ENCODE assay signal across 30 cellular contexts in the genomic region with DNA sequence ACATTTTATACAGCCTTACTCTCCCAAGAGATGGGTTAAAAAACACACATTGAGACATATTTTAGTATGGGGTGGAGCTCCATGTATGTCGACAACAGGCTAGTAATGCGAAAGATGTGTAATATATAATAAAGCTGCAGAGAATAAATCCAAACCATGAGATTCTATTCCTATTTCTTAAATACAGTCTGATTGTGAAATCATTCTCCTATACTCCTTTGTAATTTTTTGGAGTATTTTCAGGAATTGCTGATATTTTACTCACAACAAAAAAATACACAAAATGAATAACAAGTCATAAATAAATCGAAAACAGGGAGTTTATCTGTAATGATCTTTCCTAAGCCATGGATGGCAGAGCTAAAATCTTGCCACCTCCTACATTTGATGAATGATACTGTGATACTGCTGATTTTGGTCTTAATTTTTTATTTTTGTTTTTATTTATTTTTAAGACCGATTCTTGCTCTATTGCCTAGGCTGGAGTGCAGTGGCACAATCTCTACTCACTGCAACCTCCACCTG.
"Had no signal": no experiment of that assay in that cellular context is flagged by ENCODE, and none has a peak within 500 bp of the region (broad histone marks: within the 10 kb centered on the region; RNA-seq: fewer than 3 reads in every experiment).

No MANE protein-coding gene starts in this region.

- H3K9ac ChIP-seq: neural progenitor cell, parathyroid adenoma had no signal

- H3K27ac ChIP-seq: neural progenitor cell, ovary, parathyroid adenoma, psoas muscle, spleen, stomach, thoracic aorta, thyroid gland, tibial nerve, upper lobe of left lung, vagina had no signal

- H3K36me3 Mint-ChIP-seq: neural progenitor cell; stimulated activated memory B cell treated with anti-CD40 and anti-IgM and Interleukin-4, amounts not matched to agents 10 μg/mL and 1 μg/mL and 100 μg/mL, for 72 hours had no signal

- H3K4me3 Mint-ChIP-seq: nephron; neural progenitor cell; stimulated activated naive CD8-positive, alpha-beta T cell treated with anti-CD3 and anti-CD28 coated beads, Interleukin-15, Interleukin-2, amounts not matched to agents 100 ng/mL and 50 ng/mL, for 24 hours had no signal

- FAIRE-seq: urothelium cell line had no signal

- H3K4me3 ChIP-seq: neural progenitor cell, ovary, psoas muscle, skin epidermis, smooth muscle cell, spleen, stomach, thoracic aorta, thyroid gland, tibial nerve, upper lobe of left lung, vagina had no signal

- DNase-seq: naive thymus-derived CD4-positive, alpha-beta T cell; occipital lobe; ovary; posterior cingulate gyrus; psoas muscle; right cardiac atrium; spleen; stimulated activated CD4-positive, alpha-beta T cell treated with anti-CD3 and anti-CD28 coated beads, Interleukin-12 subunit alpha, Interleukin-12 subunit beta, amount 100 ng/mL, for 4 hours; stimulated activated CD4-positive, alpha-beta T cell treated with anti-CD3 and anti-CD28 coated beads, Interleukin-1b, Interleukin-23, amount 100 ng/mL, for 48 hours; stimulated activated CD4-positive, alpha-beta T cell treated with anti-CD3 and anti-CD28 coated beads, Interleukin-4, amount 100 ng/mL, for 1 hour; stimulated activated CD4-positive, alpha-beta T cell treated with anti-CD3 and anti-CD28 coated beads, Interleukin-4, amount 100 ng/mL, for 4 hours; stimulated activated CD8-positive, alpha-beta memory T cell treated with anti-CD3 and anti-CD28 coated beads, Interleukin-4, amount 100 ng/mL, for 48 hours; stimulated activated naive CD4-positive, alpha-beta T cell treated with Interleukin-2 at 50 U/mL for 16 hours; stomach; thyroid gland; trophoblast cell; upper lobe of left lung had no signal

- H3K4me2 ChIP-seq: neural progenitor cell, smooth muscle cell had no signal

- H3K9me3 ChIP-seq: ovary, psoas muscle, spleen, stomach, thoracic aorta, thyroid gland, tibial nerve, upper lobe of left lung, vagina had no signal

- H3K27ac Mint-ChIP-seq: nephron; progenitor cell of endocrine pancreas; stimulated activated naive CD8-positive, alpha-beta T cell treated with anti-CD3 and anti-CD28 coated beads, Interleukin-15, Interleukin-2, amounts not matched to agents 100 ng/mL and 50 ng/mL, for 24 hours had no signal

- ATAC-seq: naive thymus-derived CD4-positive, alpha-beta T cell; psoas muscle; right cardiac atrium; sciatic nerve; stimulated activated memory B cell treated with anti-CD40 and anti-IgM and Interleukin-4, amounts not matched to agents 10 μg/mL and 1 μg/mL and 100 μg/mL, for 72 hours had no signal

- H3K36me3 ChIP-seq: neural progenitor cell, ovary, spleen, stomach, thoracic aorta, thyroid gland, tibial nerve, upper lobe of left lung, vagina had no signal

- H3K27me3 ChIP-seq: neural progenitor cell, ovary, spleen, stomach, thyroid gland, tibial nerve, upper lobe of left lung, vagina had no signal

- H3K4me1 ChIP-seq: parathyroid adenoma, psoas muscle, thyroid gland had no signal

- H3K79me2 ChIP-seq: parathyroid adenoma had no signal

- H3K27me3 Mint-ChIP-seq: naive thymus-derived CD4-positive, alpha-beta T cell; stimulated activated memory B cell treated with anti-CD40 and anti-IgM and Interleukin-4, amounts not matched to agents 10 μg/mL and 1 μg/mL and 100 μg/mL, for 72 hours; stimulated activated naive CD8-positive, alpha-beta T cell treated with anti-CD3 and anti-CD28 coated beads, Interleukin-15, Interleukin-2, amounts not matched to agents 100 ng/mL and 50 ng/mL, for 24 hours had no signal

- H2AFZ ChIP-seq: parathyroid adenoma had no signal

- H3K9me3 Mint-ChIP-seq: nephron; stimulated activated memory B cell treated with anti-CD40 and anti-IgM and Interleukin-4, amounts not matched to agents 10 μg/mL and 1 μg/mL and 100 μg/mL, for 72 hours; stimulated activated naive CD8-positive, alpha-beta T cell treated with anti-CD3 and anti-CD28 coated beads, Interleukin-15, Interleukin-2, amounts not matched to agents 100 ng/mL and 50 ng/mL, for 24 hours had no signal
